In the genomic region with DNA sequence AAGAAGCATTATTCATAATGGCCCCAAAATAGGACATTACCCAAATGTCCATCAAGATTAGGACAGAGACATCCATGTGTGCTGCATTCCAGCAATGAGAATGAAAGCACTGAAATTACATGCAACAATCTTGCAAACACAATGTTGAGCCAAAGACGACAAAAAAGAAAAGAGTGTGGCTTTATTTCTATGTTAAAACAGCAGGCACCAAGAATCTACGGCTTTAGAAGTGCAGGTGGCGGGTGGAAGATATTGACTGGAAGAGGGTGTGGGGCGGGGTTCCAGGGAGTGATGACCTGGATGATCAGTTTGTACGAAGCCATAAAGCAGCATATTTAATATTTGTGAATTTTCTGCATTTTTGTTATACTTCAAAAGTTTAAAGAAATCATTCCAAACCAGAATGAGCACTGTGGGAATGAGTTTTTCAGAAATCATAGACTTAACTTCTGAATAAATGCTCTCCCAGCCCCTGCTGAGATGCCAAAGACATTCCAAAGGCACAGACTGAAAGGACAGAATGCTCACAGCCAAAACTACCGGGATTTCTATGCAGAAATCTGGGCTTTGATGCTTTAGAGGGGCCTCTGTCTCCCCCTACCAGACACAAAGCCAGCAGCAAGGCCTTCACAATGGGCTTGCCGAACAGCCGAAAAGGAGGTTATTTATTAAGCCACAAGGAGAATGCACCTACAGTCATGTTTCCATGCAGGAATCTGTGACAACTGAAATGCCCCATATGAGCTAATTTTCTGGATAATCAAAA, we compare ENCODE assay signal across 15 cellular contexts.
A peak's percentile ranks its signal among the peaks of the same experiment; 100 is the strongest.
DNase-seq lines count a peak whose midpoint lies in the region; ATAC-seq and TF ChIP-seq lines count a peak whose summit lies in the region.
"Had no signal": no experiment of that assay in that cellular context is flagged by ENCODE, and none has a peak within 500 bp of the region (broad histone marks: within the 10 kb centered on the region; RNA-seq: fewer than 3 reads in every experiment).

No MANE protein-coding gene starts in this region.

- ATAC-seq in GM21786 (IDR thresholded peaks at IDR 0.05; ENCODE audit: unreplicated experiment) (no peak), HG03571 (IDR thresholded peaks at IDR 0.05; ENCODE audit: unreplicated experiment) (no peak), left cardiac atrium (no peak)
- ATAC-seq: heart right ventricle, left colon had no signal

- H3K27me3 Mint-ChIP-seq in H9 (ENCODE audit: low read depth): peaks cover 12% of the 10 kb centered on the region
- peaks cover 25% of the 10 kb centered on the region for H3K27me3 Mint-ChIP-seq in progenitor cell of endocrine pancreas

- H3K4me3 ChIP-seq in iPS-18a (ENCODE audit: low read length): peak overlapping the region; percentile 33
- H3K4me3 ChIP-seq: heart right ventricle had no signal

- H3K4me1 Mint-ChIP-seq in H9 (peaks cover 89 to 95% of the 10 kb centered on the region in 2 experiments), progenitor cell of endocrine pancreas (ENCODE audit: low read depth) (peaks cover 5% of the 10 kb centered on the region)

- no peaks in the 10 kb centered on the region for H3K79me1 ChIP-seq in H9 (ENCODE audit: insufficient read depth, low read depth, low read length, poor library complexity, severe bottlenecking)

- H2BK5ac ChIP-seq in H9 (ENCODE audit: insufficient read length, low read length): no peak overlapping the region

- peak overlapping the region; percentile 21 to 98 (median 88) for H3K27ac Mint-ChIP-seq in H9
- no peak overlapping the region for H3K27ac Mint-ChIP-seq in progenitor cell of endocrine pancreas
- H3K27ac Mint-ChIP-seq: activated T-helper 2 cell treated with anti-CD3 and anti-CD28 coated beads, Interferon-gamma antibody, Interleukin-2, Interleukin-4, amounts not matched to agents 10 μg/mL and 5 μg/mL and 100 μg/mL, durations not matched to agents 14 hours and 24 hours and 36 hours; T-helper 2 cell treated with Interferon-gamma antibody and Interleukin-4, amounts not matched to agents 5 μg/mL and 100 μg/mL, for 36 hours had no signal

- no CpG with 5 or more reads among the region's 8 CpGs for WGBS in H9 (ENCODE audit: extremely low coverage, insufficient read length, low lambda C conversion rate)

- no peak overlapping the region for H3K4ac ChIP-seq in H9 (ENCODE audit: low read depth, low read length)

- H3K9me3 ChIP-seq in H9 (ENCODE audit: control insufficient read depth, low read depth, low read length): no peaks in the 10 kb centered on the region
- no peaks in the 10 kb centered on the region for H3K9me3 ChIP-seq in iPS-18a (ENCODE audit: control insufficient read depth, low read depth, low read length)
- H3K9me3 ChIP-seq: heart right ventricle had no signal

- H4K8ac ChIP-seq in H9 (replicated peaks; ENCODE audit: insufficient read length, low read depth, low read length): no peak overlapping the region

- H3K9ac ChIP-seq in H9 (ENCODE audit: extremely low read depth, insufficient read length, low read length) (no peak overlapping the region), iPS-18a (ENCODE audit: low read length) (peak overlapping the region; percentile 4)

- intact Hi-C loops in left cardiac atrium (cut with DNase I): no loop called here

- H2BK15ac ChIP-seq in H9 (ENCODE audit: low read depth, low read length): no peak overlapping the region

- no peak overlapping the region for H4K5ac ChIP-seq in H9 (ENCODE audit: insufficient read length, low read depth, low read length)

- H3K27ac ChIP-seq in H9 (ENCODE audit: insufficient read length, low read depth, low read length) (peak overlapping the region; percentile 53), caudate nucleus (ENCODE audit: low read depth, low read length) (peak overlapping the region; percentile 75), iPS-18a (ENCODE audit: low read length) (peak overlapping the region; percentile 24)
- H3K27ac ChIP-seq: heart right ventricle had no signal

- peak overlapping the region; percentile 44 for H3K4me2 ChIP-seq in H9 (ENCODE audit: insufficient read depth, insufficient read length, low read length)

- TF ChIP-seq CTCF in H9 (conservative IDR thresholded peaks at IDR 0.05) (peak; percentile 69), progenitor cell of endocrine pancreas (IDR thresholded peaks at IDR 0.05; ENCODE audit: unreplicated experiment) (peak; percentile 60)

- DNase-seq in H9 (peak; percentile 84), caudate nucleus (lab: John Stamatoyannopoulos, UW) (peak in 1 of 61 donors; percentile 16), progenitor cell of endocrine pancreas (ENCODE audit: low spot score, unreplicated experiment) (peak; percentile 12), cerebellar nuclear complex (lab: John Stamatoyannopoulos, UW) (no peak), left cardiac atrium (no peak)
- DNase-seq: effector memory CD4-positive, alpha-beta T cell; HCEC 1CT; heart right ventricle; left colon; NCI-H69 had no signal

- no peak overlapping the region for H3K14ac ChIP-seq in H9 (ENCODE audit: insufficient read depth, low read length)

- H3K36me3 Mint-ChIP-seq in H9 (ENCODE audit: insufficient read depth in 1 of 3, low read depth in 3 of 3): no peaks in the 10 kb centered on the region; a peak in 1 of 7 replicates
- H3K36me3 Mint-ChIP-seq in progenitor cell of endocrine pancreas (ENCODE audit: insufficient read depth): no peaks in the 10 kb centered on the region

- peaks cover 17% of the 10 kb centered on the region; the same call in 1 of the 2 replicates for H3K4me1 ChIP-seq in H9 (ENCODE audit: insufficient read depth, low read length)
- peaks cover 67% of the 10 kb centered on the region for H3K4me1 ChIP-seq in iPS-18a (ENCODE audit: control insufficient read depth, low read depth, low read length)
- H3K4me1 ChIP-seq: heart right ventricle had no signal

- H2AFZ ChIP-seq in H9 (ENCODE audit: low read length): no peak overlapping the region

- H2AK5ac ChIP-seq in H9 (ENCODE audit: insufficient read length, low read length): no peak overlapping the region

- H3K18ac ChIP-seq in H9 (ENCODE audit: insufficient read length, low read depth, low read length): no peak overlapping the region

- H3K23me2 ChIP-seq in H9 (ENCODE audit: insufficient read length, low read depth, low read length, poor library complexity, severe bottlenecking): no peaks in the 10 kb centered on the region

- no peak overlapping the region for H4K91ac ChIP-seq in H9 (ENCODE audit: insufficient read length, low read depth, low read length)

- H3K9me3 Mint-ChIP-seq in H9 (no peaks in the 10 kb centered on the region), progenitor cell of endocrine pancreas (ENCODE audit: low read depth) (no peaks in the 10 kb centered on the region)
- H3K9me3 Mint-ChIP-seq: activated T-helper 2 cell treated with anti-CD3 and anti-CD28 coated beads, Interferon-gamma antibody, Interleukin-2, Interleukin-4, amounts not matched to agents 10 μg/mL and 5 μg/mL and 100 μg/mL, durations not matched to agents 14 hours and 24 hours and 36 hours had no signal

- H3K36me3 ChIP-seq in iPS-18a (ENCODE audit: control insufficient read depth, low read depth, low read length): no peaks in the 10 kb centered on the region
- H3K36me3 ChIP-seq: heart right ventricle had no signal

- no peak overlapping the region for H2BK12ac ChIP-seq in H9 (ENCODE audit: insufficient read length, low read depth, low read length)

- no peaks in the 10 kb centered on the region for H4K20me1 ChIP-seq in H9 (ENCODE audit: control insufficient read depth, insufficient read depth, insufficient read length)

- H2BK20ac ChIP-seq in H9 (ENCODE audit: low read depth, low read length, poor library complexity, severe bottlenecking): no peak overlapping the region

- H3K23ac ChIP-seq in H9 (ENCODE audit: insufficient read length, low read depth, low read length): no peak overlapping the region

- H3K56ac ChIP-seq in H9 (ENCODE audit: insufficient read length, low read depth, low read length): no peak overlapping the region

- no peak overlapping the region for H3T11ph ChIP-seq in H9 (ENCODE audit: low read length)

- no peaks in the 10 kb centered on the region for H3K79me2 ChIP-seq in H9 (ENCODE audit: insufficient read depth, low read length)

- H3K4me3 Mint-ChIP-seq in H9: peak overlapping the region; percentile 21 to 39; a peak in 4 of 5 replicates
- no peak overlapping the region for H3K4me3 Mint-ChIP-seq in progenitor cell of endocrine pancreas (ENCODE audit: low read depth)
- H3K4me3 Mint-ChIP-seq: T-helper 2 cell treated with Interferon-gamma antibody and Interleukin-4, amounts not matched to agents 5 μg/mL and 100 μg/mL, for 36 hours had no signal

- H3K27me3 ChIP-seq in H9 (ENCODE audit: insufficient read depth, low read length): no peaks in the 10 kb centered on the region; the same call in 1 of the 2 replicates
- peaks cover 25% of the 10 kb centered on the region for H3K27me3 ChIP-seq in iPS-18a (ENCODE audit: control insufficient read depth, insufficient read depth, low read length)

- no peak overlapping the region for H2BK120ac ChIP-seq in H9 (ENCODE audit: low read depth, low read length, poor library complexity, severe bottlenecking)

Comparison
In these comparisons a context has a peak if more than half of its experiments do, and no peak if none do; other contexts are left out.
1. DNase-seq: peak in H9 (single experiment) and progenitor cell of endocrine pancreas (single experiment); none in cerebellar nuclear complex (0 of 2) and left cardiac atrium (single experiment).
2. H3K27ac ChIP-seq: peak in every context shown above with its lines; median percentile 75 in caudate nucleus; 53 in H9; 24 in iPS-18a.